Comparison of ENCODE assay signal across 1 cellular context in genomic region chr6:165664553-165665383, GRCh38.
A peak's percentile ranks its signal among the peaks of the same experiment; 100 is the strongest.
TF ChIP-seq lines count a peak whose summit lies in the region.

No MANE protein-coding gene starts in this region.

TF ChIP-seq in H1, 55 proteins besides CTCF, POLR2A, EP300 and RAD21 (continued from another document):
- no peak for TF ChIP-seq ATF3 (IDR thresholded peaks at IDR 0.05; ENCODE audit: insufficient read depth, low read depth, low read length)
- TF ChIP-seq CHD7 (IDR thresholded peaks at IDR 0.05; ENCODE audit: insufficient replicate concordance, low read length): peak; percentile 21
- TF ChIP-seq SP1 (IDR thresholded peaks at IDR 0.05; ENCODE audit: low read depth, low read length): 0 out of 2 replicates have a peak, but pooled peaks have one; percentile 6
- TF ChIP-seq RBBP5 (IDR thresholded peaks at IDR 0.05; ENCODE audit: borderline replicate concordance, low read depth, low read length): no peak
